In the genomic region with DNA sequence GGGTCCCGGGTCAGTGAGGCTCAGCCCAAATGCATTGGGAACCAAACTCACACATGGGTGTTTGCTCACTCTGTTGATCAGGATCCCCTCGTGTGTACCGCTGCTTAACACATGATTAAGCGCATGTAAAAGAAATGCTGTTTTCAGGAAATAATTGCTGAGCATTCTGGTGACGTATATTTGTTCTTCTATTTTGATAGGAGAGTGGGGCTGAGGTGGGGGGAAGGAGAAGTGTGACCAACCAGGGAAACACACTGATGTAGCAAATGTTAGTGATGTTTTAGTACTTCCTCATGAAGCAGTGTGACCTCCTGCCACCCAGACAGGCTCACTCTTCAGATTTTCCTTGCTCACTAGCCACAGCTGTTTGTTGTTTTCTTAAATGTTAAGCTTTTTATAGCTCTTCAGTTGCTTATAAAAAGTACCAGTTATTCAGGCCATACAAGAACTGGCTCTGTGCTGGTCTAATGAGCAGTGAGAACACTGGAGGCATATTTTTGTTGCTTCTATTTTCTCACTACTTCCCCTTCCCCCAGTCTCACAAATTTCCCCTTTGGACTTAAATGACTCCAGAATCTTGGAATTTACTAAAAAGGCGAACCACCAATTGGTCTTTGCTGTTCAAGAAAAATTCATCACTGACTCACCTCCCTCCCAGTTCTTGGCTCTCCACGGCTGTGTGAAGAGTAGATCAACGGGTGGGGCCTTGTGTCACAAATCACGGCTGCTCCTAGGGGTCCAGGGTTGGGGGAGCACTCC, we compare ENCODE assay signal across 11 cellular contexts.
DNase-seq lines count a peak whose midpoint lies in the region; ATAC-seq and TF ChIP-seq lines count a peak whose summit lies in the region.
"Had no signal": no experiment of that assay in that cellular context is flagged by ENCODE, and none has a peak within 500 bp of the region (broad histone marks: within the 10 kb centered on the region; RNA-seq: fewer than 3 reads in every experiment).

No MANE protein-coding gene starts in this region.

- H3K4me3 ChIP-seq in DOHH2 (ENCODE audit: low read length): peak overlapping the region; percentile 68
- H3K4me3 ChIP-seq in esophagus squamous epithelium: no peak overlapping the region

- peak overlapping the region; percentile 77 for H3K4me2 ChIP-seq in DOHH2 (ENCODE audit: low read length)
- H3K4me2 ChIP-seq: KMS-11 had no signal

- intact Hi-C loops in esophagus squamous epithelium (cut with DNase I): no loop called here

- H3K36me3 ChIP-seq in DOHH2 (ENCODE audit: control insufficient read depth, low read length) (peaks cover 31% of the 10 kb centered on the region), esophagus squamous epithelium (no peaks in the 10 kb centered on the region)

- peak overlapping the region; percentile 99 for H3K27ac ChIP-seq in DOHH2 (ENCODE audit: low read depth, low read length)
- H3K27ac ChIP-seq in esophagus squamous epithelium: peak overlapping the region in 2 of 4 donors; percentile 11 to 30
- H3K27ac ChIP-seq: KMS-11 had no signal

- H3K4me1 ChIP-seq in DOHH2 (ENCODE audit: control insufficient read depth, low read length) (peaks cover 96% of the 10 kb centered on the region), esophagus squamous epithelium (peaks cover 0 to 3% (median 0%) of the 10 kb centered on the region in 3 donors)

- H3K9me3 ChIP-seq in DOHH2 (ENCODE audit: control insufficient read depth, insufficient read depth, low read length) (peaks cover 7% of the 10 kb centered on the region; the same call in 1 of the 2 replicates), esophagus squamous epithelium (no peaks in the 10 kb centered on the region)

- H3F3A ChIP-seq in DOHH2 (ENCODE audit: control insufficient read depth, insufficient read depth): peaks cover 32% of the 10 kb centered on the region

- TF ChIP-seq CTCF in DOHH2 (IDR thresholded peaks at IDR 0.05; ENCODE audit: low read depth, low read length, poor library complexity, severe bottlenecking) (no peak), esophagus squamous epithelium (IDR thresholded peaks at IDR 0.05) (no peak)

- peaks cover 56% of the 10 kb centered on the region for H3K79me2 ChIP-seq in DOHH2 (ENCODE audit: control insufficient read depth, low read length)

- H3K9me2 ChIP-seq in DOHH2 (replicated peaks; ENCODE audit: control insufficient read depth, low read length): no peaks in the 10 kb centered on the region

- DNase-seq in renal cortical epithelial cell (ENCODE audit: low read depth): peak; percentile 92
- DNase-seq in esophagus squamous epithelium (lab: John Stamatoyannopoulos, UW): no peak
- DNase-seq: natural killer cell, T1000 had no signal

- peak; percentile 70 for ATAC-seq in esophagus mucosa
- ATAC-seq in GM18868 (IDR thresholded peaks at IDR 0.05; ENCODE audit: unreplicated experiment): no peak
- no peak for ATAC-seq in GM18870 (IDR thresholded peaks at IDR 0.05; ENCODE audit: unreplicated experiment)
- no peak for ATAC-seq in GM18873 (IDR thresholded peaks at IDR 0.05; ENCODE audit: low FRiP score, unreplicated experiment)

- H4K20me1 ChIP-seq in DOHH2 (ENCODE audit: control insufficient read depth, insufficient read depth, low read depth, low read length): no peaks in the 10 kb centered on the region

- no peak for TF ChIP-seq POLR2A in esophagus squamous epithelium (IDR thresholded peaks at IDR 0.05)

- WGBS in esophagus squamous epithelium, 2 donors: 58 to 68% methylated on average over 8 to 9 of the region's 9 CpGs

- H3K27me3 ChIP-seq in DOHH2 (ENCODE audit: control insufficient read depth, low read length) (no peaks in the 10 kb centered on the region), esophagus squamous epithelium (no peaks in the 10 kb centered on the region)

TF ChIP-seq in PFSK-1, 5 proteins besides CTCF, POLR2A, EP300 and RAD21:
- TF ChIP-seq SIN3A (IDR thresholded peaks at IDR 0.05; ENCODE audit: borderline replicate concordance, insufficient read depth, low read length) (0 out of 2 replicates have a peak, but pooled peaks have one; percentile 9), FOXP2 (optimal IDR thresholded peaks at IDR 0.05; ENCODE audit: borderline replicate concordance, extremely low read depth, extremely low read length, insufficient read depth) (no peak)
TF ChIP-seq in PFSK-1: peak in this region for 1.
